ENCODE assay signal across 7 cellular contexts in genomic region chr16:24442631-24443030, GRCh38.
"Had no signal": no experiment of that assay in that cellular context is flagged by ENCODE, and none has a peak within 500 bp of the region (broad histone marks: within the 10 kb centered on the region; RNA-seq: fewer than 3 reads in every experiment).

No MANE protein-coding gene starts in this region.

- H3K27ac ChIP-seq: HL-60 had no signal

- H3K27ac Mint-ChIP-seq: IgD-negative memory B cell had no signal

- H3K36me3 Mint-ChIP-seq: IgD-negative memory B cell had no signal

- H3K4me3 ChIP-seq: K562 had no signal

- H3K4me3 Mint-ChIP-seq: IgD-negative memory B cell had no signal

- DNase-seq: IMR-90, KBM-7, KG1 had no signal

- ATAC-seq: HepG2, K562 had no signal
